Comparison of ENCODE assay signal across 30 cellular contexts in the genomic region with DNA sequence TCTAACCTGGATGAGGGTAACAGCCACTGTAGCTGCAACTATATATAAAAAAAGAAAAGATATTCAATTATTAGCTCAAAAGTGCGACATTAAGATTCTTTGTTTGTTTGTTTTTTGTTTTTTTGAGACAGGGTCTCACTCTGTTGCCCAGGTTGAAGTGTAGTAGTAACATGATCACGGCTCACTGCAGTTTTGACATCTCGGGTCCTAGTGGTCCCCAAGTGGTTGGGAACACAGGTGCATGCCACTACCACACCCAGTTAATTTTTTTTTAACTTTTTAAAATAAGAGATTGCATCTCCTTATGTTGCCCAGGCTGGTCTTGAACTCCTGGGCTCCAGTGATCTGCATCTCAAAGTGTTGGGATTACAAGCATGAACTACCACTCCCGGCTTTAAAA.
DNase-seq lines count a peak whose midpoint lies in the region; ATAC-seq and TF ChIP-seq lines count a peak whose summit lies in the region.
"Had no signal": no experiment of that assay in that cellular context is flagged by ENCODE, and none has a peak within 500 bp of the region (broad histone marks: within the 10 kb centered on the region; RNA-seq: fewer than 3 reads in every experiment).

No MANE protein-coding gene starts in this region.

- H3K4me1 ChIP-seq in BLaER1 = peaks cover 16% of the 10 kb centered on the region
- H3K4me1 ChIP-seq: breast epithelium had no signal

- H3K4me3 ChIP-seq in BLaER1 = peak overlapping the region; percentile 81
- H3K4me3 ChIP-seq: breast epithelium, lung, mucosa of descending colon, Peyer's patch had no signal

- no peaks in the 10 kb centered on the region for H3K27me3 Mint-ChIP-seq in IgD-negative memory B cell
- H3K27me3 Mint-ChIP-seq in endothelial cell (ENCODE audit: unreplicated experiment) = peaks cover 4% of the 10 kb centered on the region
- H3K27me3 Mint-ChIP-seq: type B pancreatic cell had no signal

- peaks cover 57% of the 10 kb centered on the region for H3K36me3 ChIP-seq in BLaER1
- H3K36me3 ChIP-seq: breast epithelium, Peyer's patch had no signal

- H3K27ac Mint-ChIP-seq in IgD-negative memory B cell (peak overlapping the region; percentile 91 to 97 (median 92)), endothelial cell (ENCODE audit: unreplicated experiment) (peak overlapping the region; percentile 57)
- H3K27ac Mint-ChIP-seq: activated CD4-positive, alpha-beta T cell treated with anti-CD3 and anti-CD28 coated beads for 36 hours; activated CD8-positive, alpha-beta T cell treated with anti-CD3 and anti-CD28 coated beads, Interleukin-2, amount 10 ng/mL, durations not matched to agents 7 days and 5 days; activated naive CD8-positive, alpha-beta T cell; activated T-helper 17 cell treated with anti-CD3 and anti-CD28 coated beads, Interleukin-2, amount 50 U/mL, for 72 hours; CD4-positive, alpha-beta T cell; nephron; stimulated activated effector memory CD8-positive, alpha-beta T cell treated with anti-CD3 and anti-CD28 coated beads, Interleukin-12 subunit alpha, Interleukin-12 subunit beta, amount 100 ng/mL, for 72 hours; type B pancreatic cell had no signal

- DNase-seq in endothelial cell (ENCODE audit: low spot score) (no peak), KG1 (lab: John Stamatoyannopoulos, UW) (no peak), epidermal melanocyte (ENCODE audit: insufficient read length, low spot score) (no peak)
- no peak for DNase-seq in activated naive CD4-positive, alpha-beta T cell treated with Interleukin-2 at 50 U/mL for 16 hours
- no peak for DNase-seq in activated CD4-positive, CD25-positive, alpha-beta regulatory T cell treated with anti-CD3 and anti-CD28 coated beads, Interleukin-2, amount 50 U/mL, for 72 hours
- DNase-seq: 8988T; activated CD4-positive, alpha-beta T cell treated with anti-CD3 and anti-CD28 coated beads for 36 hours; activated CD8-positive, alpha-beta T cell treated with anti-CD3 and anti-CD28 coated beads, Interleukin-2, amount 10 ng/mL, durations not matched to agents 7 days and 5 days; anterior cingulate cortex; CD4-positive, alpha-beta T cell; DND-41; hippocampal formation; mucosa of descending colon; NCI-H1436; NCI-H2081 treated with DMSO at 0.1 percent for 48 hours; NCI-H2227 treated with DMSO at 0.1 percent for 48 hours; NCI-H69; Peyer's patch; SHP77 treated with DMSO at 0.1 percent for 48 hours; stimulated activated CD4-positive, alpha-beta T cell treated with anti-CD3 and anti-CD28 coated beads, Interleukin-15, amount 100 ng/mL, for 24 hours had no signal

- H3K4me2 ChIP-seq in BLaER1 = peak overlapping the region; percentile 84

- H3K4me3 Mint-ChIP-seq in IgD-negative memory B cell = peak overlapping the region; percentile 65 to 97 (median 88)
- peak overlapping the region; percentile 79 for H3K4me3 Mint-ChIP-seq in endothelial cell (ENCODE audit: unreplicated experiment)
- H3K4me3 Mint-ChIP-seq: activated CD4-positive, alpha-beta T cell treated with anti-CD3 and anti-CD28 coated beads for 36 hours; activated CD8-positive, alpha-beta T cell treated with anti-CD3 and anti-CD28 coated beads, Interleukin-2, amount 10 ng/mL, durations not matched to agents 7 days and 5 days; activated naive CD8-positive, alpha-beta T cell; activated T-helper 17 cell treated with anti-CD3 and anti-CD28 coated beads, Interleukin-2, amount 50 U/mL, for 72 hours; CD4-positive, alpha-beta T cell; nephron; stimulated activated effector memory CD8-positive, alpha-beta T cell treated with anti-CD3 and anti-CD28 coated beads, Interleukin-12 subunit alpha, Interleukin-12 subunit beta, amount 100 ng/mL, for 72 hours; type B pancreatic cell had no signal

- H3K27me3 ChIP-seq in BLaER1 = no peaks in the 10 kb centered on the region
- H3K27me3 ChIP-seq: breast epithelium, Peyer's patch had no signal

- peaks cover 24% of the 10 kb centered on the region for H4K20me1 ChIP-seq in BLaER1

- no peaks in the 10 kb centered on the region for H3K9me3 Mint-ChIP-seq in IgD-negative memory B cell
- H3K9me3 Mint-ChIP-seq in endothelial cell (ENCODE audit: unreplicated experiment) = no peaks in the 10 kb centered on the region
- H3K9me3 Mint-ChIP-seq: activated T-helper 17 cell treated with anti-CD3 and anti-CD28 coated beads, Interleukin-2, amount 50 U/mL, for 72 hours; CD4-positive, alpha-beta T cell; nephron; type B pancreatic cell had no signal

- H3K9ac ChIP-seq in BLaER1 = peak overlapping the region; percentile 87

- H3K36me3 Mint-ChIP-seq in IgD-negative memory B cell = peaks cover 17% of the 10 kb centered on the region
- H3K36me3 Mint-ChIP-seq in endothelial cell (ENCODE audit: low read depth, unreplicated experiment) = peaks cover 9% of the 10 kb centered on the region
- H3K36me3 Mint-ChIP-seq: activated naive CD8-positive, alpha-beta T cell; stimulated activated effector memory CD8-positive, alpha-beta T cell treated with anti-CD3 and anti-CD28 coated beads, Interleukin-12 subunit alpha, Interleukin-12 subunit beta, amount 100 ng/mL, for 72 hours; type B pancreatic cell had no signal

- peak; percentile 28 for ATAC-seq in GM18498 (IDR thresholded peaks at IDR 0.05; ENCODE audit: unreplicated experiment)
- ATAC-seq: activated CD4-positive, alpha-beta T cell treated with anti-CD3 and anti-CD28 coated beads for 36 hours; activated CD8-positive, alpha-beta T cell treated with anti-CD3 and anti-CD28 coated beads, Interleukin-2, amount 10 ng/mL, durations not matched to agents 7 days and 5 days; activated T-helper 17 cell treated with anti-CD3 and anti-CD28 coated beads, Interleukin-2, amount 50 U/mL, for 72 hours; mucosa of descending colon; stimulated activated effector memory CD8-positive, alpha-beta T cell treated with anti-CD3 and anti-CD28 coated beads, Interleukin-12 subunit alpha, Interleukin-12 subunit beta, amount 100 ng/mL, for 72 hours had no signal

- H3K4me1 Mint-ChIP-seq in IgD-negative memory B cell = peaks cover 34 to 46% (median 40%) of the 10 kb centered on the region in 3 donors
- peaks cover 66% of the 10 kb centered on the region for H3K4me1 Mint-ChIP-seq in endothelial cell (ENCODE audit: unreplicated experiment)
- H3K4me1 Mint-ChIP-seq: activated T-helper 17 cell treated with anti-CD3 and anti-CD28 coated beads, Interleukin-2, amount 50 U/mL, for 72 hours; stimulated activated effector memory CD8-positive, alpha-beta T cell treated with anti-CD3 and anti-CD28 coated beads, Interleukin-12 subunit alpha, Interleukin-12 subunit beta, amount 100 ng/mL, for 72 hours had no signal

- H3K9me3 ChIP-seq in BLaER1 = no peaks in the 10 kb centered on the region
- H3K9me3 ChIP-seq: breast epithelium, mucosa of descending colon, Peyer's patch had no signal

- no peak for TF ChIP-seq CTCF in endothelial cell (IDR thresholded peaks at IDR 0.05; ENCODE audit: unreplicated experiment)

- peak overlapping the region; percentile 97 for H3K27ac ChIP-seq in BLaER1
- H3K27ac ChIP-seq: breast epithelium had no signal
